Comparison of ENCODE assay signal across 8 cellular contexts in the genomic region with DNA sequence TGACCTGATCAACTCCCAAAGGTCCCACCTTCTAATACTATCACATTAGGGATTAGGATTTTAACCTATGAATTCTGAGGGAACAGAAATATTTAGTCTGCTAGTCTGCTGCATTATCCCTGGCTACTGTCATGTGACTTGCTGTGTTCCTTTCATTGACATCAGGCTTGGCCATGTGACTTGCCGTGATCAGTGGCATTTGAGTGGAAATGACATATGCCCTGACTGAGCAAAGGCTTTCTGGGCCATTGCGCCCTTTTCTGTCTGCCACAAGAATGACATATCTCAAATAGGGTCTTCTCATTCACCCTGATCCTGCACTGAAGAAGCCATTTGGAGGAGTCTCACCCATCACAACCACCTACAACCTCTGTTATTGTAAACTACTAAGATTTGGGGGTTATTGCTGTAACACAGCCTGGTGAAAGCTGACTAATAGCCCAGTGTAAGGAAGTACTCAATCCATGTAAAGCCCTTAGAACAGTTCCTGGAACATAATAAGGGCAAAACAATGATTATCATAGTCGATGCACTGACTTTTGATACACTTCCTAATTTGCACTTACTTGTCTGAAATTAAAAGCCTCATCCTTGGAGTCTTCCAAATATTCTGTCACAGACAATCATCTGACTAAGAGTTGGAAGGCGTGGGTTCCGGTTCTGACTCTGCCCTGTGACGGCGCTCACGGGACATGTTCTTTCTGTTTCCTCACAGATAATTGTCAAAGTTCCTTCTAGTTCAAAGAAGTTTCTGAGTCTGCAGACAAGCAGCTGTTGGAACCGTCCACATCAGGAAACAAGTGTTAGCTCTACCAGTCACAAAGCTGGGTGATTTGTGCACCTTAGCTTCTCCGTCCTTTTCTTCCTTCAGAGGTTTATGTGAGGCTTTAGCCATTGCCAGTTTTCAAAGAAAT. TPM values are rescaled to one million over a fixed set of nuclear protein-coding genes. Genes with fewer than 3 reads are reported as not detected.
DNase-seq lines count a peak whose midpoint lies in the region; ATAC-seq and TF ChIP-seq lines count a peak whose summit lies in the region.

No MANE protein-coding gene starts in this region.

- no peak for TF ChIP-seq POLR2A in sigmoid colon (IDR thresholded peaks at IDR 0.05)

- intact Hi-C loops in sigmoid colon (cut with DNase I) (no loop called here), mammary epithelial cell (cut with micrococcal nuclease) (no loop called here)

- peak overlapping the region; percentile 1 for H3K4me3 ChIP-seq in effector memory CD4-positive, alpha-beta T cell (ENCODE audit: insufficient read depth, low read depth, low read length, poor library complexity, severe bottlenecking)
- no peak overlapping the region for H3K4me3 ChIP-seq in sigmoid colon
- no peak overlapping the region for H3K4me3 ChIP-seq in mammary epithelial cell (replicated peaks in 1 of 3; ENCODE audit: insufficient read depth in 1 of 3, low read depth in 2 of 3, low read length in 3 of 3)

- H3K4me1 ChIP-seq in effector memory CD4-positive, alpha-beta T cell (ENCODE audit: control insufficient read depth, insufficient read depth, low read length, poor library complexity, severe bottlenecking): peaks cover 9% of the 10 kb centered on the region
- H3K4me1 ChIP-seq in sigmoid colon (peaks cover 0 to 7% (median 3%) of the 10 kb centered on the region in 4 donors), mammary epithelial cell (ENCODE audit: insufficient read depth, low read length) (no peaks in the 10 kb centered on the region)

- TF ChIP-seq CTCF in sigmoid colon (IDR thresholded peaks at IDR 0.05) (no peak), mammary epithelial cell (conservative IDR thresholded peaks at IDR 0.05 in 1 of 2, IDR thresholded peaks at IDR 0.05 in 1 of 2; ENCODE audit: extremely low read depth in 1 of 2, insufficient read depth in 1 of 2, low read depth in 1 of 2, low read length in 2 of 2) (no peak)

- 44 to 74% methylated on average over 10 of the region's 10 CpGs for WGBS in sigmoid colon, 2 donors
- 86% methylated on average over 9 of the region's 10 CpGs for WGBS in mammary epithelial cell (ENCODE audit: low coverage, missing lambda C conversion rate)

- H3K79me2 ChIP-seq in mammary epithelial cell (ENCODE audit: insufficient read depth, low read length): no peaks in the 10 kb centered on the region

- H3K27me3 ChIP-seq in effector memory CD4-positive, alpha-beta T cell (replicated peaks; ENCODE audit: control insufficient read depth, insufficient read depth, low read length, poor library complexity, severe bottlenecking): no peaks in the 10 kb centered on the region
- no peaks in the 10 kb centered on the region for H3K27me3 ChIP-seq in sigmoid colon
- no peaks in the 10 kb centered on the region for H3K27me3 ChIP-seq in mammary epithelial cell (ENCODE audit: insufficient read depth, low read length)

- H2AFZ ChIP-seq in mammary epithelial cell (ENCODE audit: low read depth, low read length): no peak overlapping the region

- peak; percentile 60 to 66 for DNase-seq in activated CD4-positive, alpha-beta T cell treated with anti-CD3 and anti-CD28 coated beads for 4 hours
- DNase-seq in effector memory CD4-positive, alpha-beta T cell: peak; percentile 37 to 62 (median 45)
- DNase-seq in sigmoid colon (peak; percentile 86), dedifferentiated amniotic fluid mesenchymal stem cell (ENCODE audit: extremely low spot score) (no peak), mammary epithelial cell (no peak), superior temporal gyrus (ENCODE audit: extremely low spot score) (no peak)

- H3K9me3 ChIP-seq in effector memory CD4-positive, alpha-beta T cell (ENCODE audit: control insufficient read depth, low read length): no peaks in the 10 kb centered on the region
- no peaks in the 10 kb centered on the region for H3K9me3 ChIP-seq in sigmoid colon
- H3K9me3 ChIP-seq in mammary epithelial cell (replicated peaks; ENCODE audit: insufficient read depth, low read length): no peaks in the 10 kb centered on the region

- peak in 2 of 4 donors; percentile 36 to 71 for TF ChIP-seq EP300 in sigmoid colon (IDR thresholded peaks at IDR 0.05)

- ATAC-seq in GM18508 (IDR thresholded peaks at IDR 0.05; ENCODE audit: insufficient read depth, unreplicated experiment) (peak; percentile 35), HG03095 (IDR thresholded peaks at IDR 0.05; ENCODE audit: unreplicated experiment) (peak; percentile 49)

- in situ Hi-C loops in mammary epithelial cell (cut with MboI; ENCODE audit: low sequenced_read_pairs in 2 of 2): no loop called here

- H3K9ac ChIP-seq in mammary epithelial cell (ENCODE audit: insufficient read depth, low read length): no peak overlapping the region

- no peaks in the 10 kb centered on the region for H3K36me3 ChIP-seq in effector memory CD4-positive, alpha-beta T cell (ENCODE audit: control insufficient read depth, insufficient read depth, low read length)
- no peaks in the 10 kb centered on the region for H3K36me3 ChIP-seq in sigmoid colon
- H3K36me3 ChIP-seq in mammary epithelial cell (ENCODE audit: insufficient read depth, low read length): no peaks in the 10 kb centered on the region

- dilution Hi-C loops in mammary epithelial cell (cut with HindIII; ENCODE audit: low sequenced_read_pairs): no loop called here

- H4K20me1 ChIP-seq in mammary epithelial cell (ENCODE audit: insufficient read depth, low read length): no peaks in the 10 kb centered on the region

- no peak overlapping the region for H3K4me2 ChIP-seq in mammary epithelial cell (ENCODE audit: insufficient read depth, low read depth, low read length)

- H3K27ac ChIP-seq in effector memory CD4-positive, alpha-beta T cell (ENCODE audit: insufficient read depth, low read length, poor library complexity, severe bottlenecking): no peak overlapping the region
- peak overlapping the region; percentile 49 to 65 (median 56) for H3K27ac ChIP-seq in sigmoid colon
- H3K27ac ChIP-seq in mammary epithelial cell (ENCODE audit: insufficient read depth, low read depth, low read length): no peak overlapping the region

- CTCF ChIA-PET in mammary epithelial cell (lab: Charles Lee; ENCODE audit: low non-redundant PET): no interaction called here

- BruUV-seq in mammary epithelial cell (replicated peaks; lab: Mats Ljungman, UMichigan): no TSS peak

RNA-seq across cellular contexts. Expression of a gene that starts 33.2 kb away (rescaled TPM):
- total RNA-seq in sigmoid colon: 10 to 100 TPM in 3 of 4 donors, 1 to 10 TPM in 1; 5.0 to 12.1 (median 10.8) TPM
- 10 to 100 TPM in 1 of 3 donors, 1 to 10 TPM in 2; 6.0 to 10.6 (median 7.2) TPM for polyA plus RNA-seq in sigmoid colon
- 10 to 100 TPM; 10.6 to 15.3 TPM for total RNA-seq in mammary epithelial cell
- polyA plus RNA-seq in mammary epithelial cell: 8.7 TPM
- polyA minus RNA-seq in mammary epithelial cell: 2.0 TPM

Comparison
In these comparisons a context has a peak if more than half of its experiments do, and no peak if none do; other contexts are left out.
1. DNase-seq: peak in activated CD4-positive, alpha-beta T cell treated with anti-CD3 and anti-CD28 coated beads for 4 hours (2 of 2), effector memory CD4-positive, alpha-beta T cell (3 of 3) and sigmoid colon (single experiment); none in dedifferentiated amniotic fluid mesenchymal stem cell (single experiment), mammary epithelial cell (single experiment) and superior temporal gyrus (single experiment).
2. H3K27ac ChIP-seq: peak in sigmoid colon (4 of 4); none in effector memory CD4-positive, alpha-beta T cell (single experiment) and mammary epithelial cell (single experiment).